ENCODE assay signal across 13 cellular contexts in the genomic region with DNA sequence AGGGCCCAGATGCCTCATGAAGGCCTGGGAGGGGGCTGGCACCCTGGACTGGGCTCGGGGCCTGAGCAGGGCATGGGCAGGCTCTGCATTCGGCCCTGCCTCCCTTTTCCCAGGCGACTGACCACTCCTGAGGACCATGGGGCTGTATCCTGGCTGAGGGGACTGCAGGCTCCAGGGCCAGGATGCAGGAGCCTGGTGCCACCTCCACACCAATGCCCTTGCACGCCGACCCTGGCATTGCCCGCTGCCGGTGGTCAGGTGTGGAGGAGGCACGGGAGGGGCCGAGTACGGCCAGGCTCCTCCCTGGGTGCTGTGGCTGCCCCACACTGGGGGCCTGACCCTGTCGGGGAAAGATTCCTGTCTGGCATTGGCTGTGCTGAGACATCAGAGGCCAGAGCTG.
DNase-seq lines count a peak whose midpoint lies in the region; ATAC-seq and TF ChIP-seq lines count a peak whose summit lies in the region.
"Had no signal": no experiment of that assay in that cellular context is flagged by ENCODE, and none has a peak within 500 bp of the region (broad histone marks: within the 10 kb centered on the region; RNA-seq: fewer than 3 reads in every experiment).

No MANE protein-coding gene starts in this region.

- H3K27ac ChIP-seq in BLaER1 treated with 17β-estradiol and CSF1 and Interleukin-3, amounts not matched to agents 10 nM and 100 nM, result no peak overlapping the region
- no peak overlapping the region for H3K27ac ChIP-seq in psoas muscle
- H3K27ac ChIP-seq: GM23248 had no signal

- intact Hi-C loops in Right ventricle myocardium superior (cut with DNase I), result no loop called here
- intact Hi-C loops in left ventricle myocardium superior (cut with micrococcal nuclease), result no loop called here
- intact Hi-C loops in psoas muscle (cut with DNase I), result no loop called here
- intact Hi-C loops in natural killer cell (cut with micrococcal nuclease), result no loop called here

- peaks cover 14% of the 10 kb centered on the region for H3K4me1 Mint-ChIP-seq in glutamatergic neuron (ENCODE audit: low read depth, unreplicated experiment)
- H3K4me1 Mint-ChIP-seq in natural killer cell, result no peaks in the 10 kb centered on the region

- H3K4me1 ChIP-seq in BLaER1 treated with 17β-estradiol and CSF1 and Interleukin-3, amounts not matched to agents 10 nM and 100 nM, result peaks cover 12 to 67% (median 51%) of the 10 kb centered on the region in 10 experiments; a peak in 19 of 20 replicates
- no peaks in the 10 kb centered on the region for H3K4me1 ChIP-seq in psoas muscle

- ATAC-seq in Right ventricle myocardium superior (ENCODE audit: poor library complexity) (no peak), left ventricle myocardium superior (no peak), psoas muscle (no peak), natural killer cell (no peak), HG03571 (IDR thresholded peaks at IDR 0.05; ENCODE audit: unreplicated experiment) (no peak)

- H4K20me1 ChIP-seq in BLaER1 treated with 17β-estradiol and CSF1 and Interleukin-3, amounts not matched to agents 10 nM and 100 nM, result peaks cover 0 to 8% (median 0%) of the 10 kb centered on the region in 11 experiments; a peak in 3 of 22 replicates

- peaks cover 0 to 12% (median 6%) of the 10 kb centered on the region in 11 experiments; a peak in 11 of 22 replicates for H3K9me3 ChIP-seq in BLaER1 treated with 17β-estradiol and CSF1 and Interleukin-3, amounts not matched to agents 10 nM and 100 nM (replicated peaks in 1 of 11)
- no peaks in the 10 kb centered on the region for H3K9me3 ChIP-seq in psoas muscle

- H3K4me3 Mint-ChIP-seq in glutamatergic neuron (ENCODE audit: unreplicated experiment) (no peak overlapping the region), natural killer cell (no peak overlapping the region)
- H3K4me3 Mint-ChIP-seq: CD4-positive, alpha-beta T cell had no signal

- no peaks in the 10 kb centered on the region for H3K36me3 Mint-ChIP-seq in glutamatergic neuron (ENCODE audit: unreplicated experiment)
- no peaks in the 10 kb centered on the region for H3K36me3 Mint-ChIP-seq in natural killer cell

- H3K36me3 ChIP-seq in BLaER1 treated with 17β-estradiol and CSF1 and Interleukin-3, amounts not matched to agents 10 nM and 100 nM, result no peaks in the 10 kb centered on the region
- H3K36me3 ChIP-seq in psoas muscle (ENCODE audit: insufficient read depth in 1 of 2, low read depth in 1 of 2), result no peaks in the 10 kb centered on the region

- DNase-seq in Right ventricle myocardium superior, result peak; percentile 19
- DNase-seq in left ventricle myocardium superior, result no peak
- DNase-seq in glutamatergic neuron, result peak; percentile 13
- peak; percentile 4 to 39 for DNase-seq in psoas muscle
- no peak for DNase-seq in natural killer cell
- DNase-seq: 8988T; AML-193; C1 segment of cervical spinal cord; CD4-positive, alpha-beta T cell; DMS79; GM23248 had no signal

- H3K27me3 Mint-ChIP-seq in glutamatergic neuron (ENCODE audit: unreplicated experiment) (peaks cover 7% of the 10 kb centered on the region), natural killer cell (ENCODE audit: low read depth in 2 of 2) (peaks cover 8 to 13% of the 10 kb centered on the region in 2 donors)

- H3K4me3 ChIP-seq in BLaER1 treated with 17β-estradiol and CSF1 and Interleukin-3, amounts not matched to agents 10 nM and 100 nM, result no peak overlapping the region
- no peak overlapping the region for H3K4me3 ChIP-seq in psoas muscle
- H3K4me3 ChIP-seq: GM23248 had no signal

- no peak for TF ChIP-seq CTCF in glutamatergic neuron (IDR thresholded peaks at IDR 0.05; ENCODE audit: partially characterized antibody, unreplicated experiment)
- TF ChIP-seq CTCF in psoas muscle (IDR thresholded peaks at IDR 0.05), result no peak
- TF ChIP-seq CTCF in natural killer cell (IDR thresholded peaks at IDR 0.05), result no peak

- 68 to 86% (median 86%) methylated on average over 10 to 11 of the region's 11 CpGs for WGBS in psoas muscle, 3 donors

- H3K27ac Mint-ChIP-seq in glutamatergic neuron (ENCODE audit: unreplicated experiment) (no peak overlapping the region), natural killer cell (no peak overlapping the region)
- H3K27ac Mint-ChIP-seq: CD4-positive, alpha-beta T cell had no signal

- H3K9ac ChIP-seq in BLaER1 treated with 17β-estradiol and CSF1 and Interleukin-3, amounts not matched to agents 10 nM and 100 nM, result peak overlapping the region in 1 of 11 experiments; percentile 11; a peak in 1 of 22 replicates
- H3K9ac ChIP-seq: GM23248 had no signal

- peaks cover 0 to 18% (median 0%) of the 10 kb centered on the region in 11 experiments; a peak in 2 of 22 replicates for H3K27me3 ChIP-seq in BLaER1 treated with 17β-estradiol and CSF1 and Interleukin-3, amounts not matched to agents 10 nM and 100 nM
- peaks cover 0 to 11% (median 7%) of the 10 kb centered on the region in 3 donors for H3K27me3 ChIP-seq in psoas muscle (ENCODE audit: insufficient read depth in 3 of 3, low read length in 2 of 3)

- H3K9me3 Mint-ChIP-seq in glutamatergic neuron (ENCODE audit: unreplicated experiment) (peaks cover 8% of the 10 kb centered on the region), natural killer cell (peaks cover 0 to 2% of the 10 kb centered on the region in 2 donors)
- H3K9me3 Mint-ChIP-seq: CD4-positive, alpha-beta T cell had no signal

- H3K4me2 ChIP-seq in BLaER1 treated with 17β-estradiol and CSF1 and Interleukin-3, amounts not matched to agents 10 nM and 100 nM, result peak overlapping the region in 9 of 11 experiments; percentile 26 to 86 (median 66); a peak in 18 of 22 replicates

Comparison
In these comparisons a context has a peak if more than half of its experiments do, and no peak if none do; other contexts are left out.
1. DNase-seq: peak in Right ventricle myocardium superior (single experiment), glutamatergic neuron (single experiment) and psoas muscle (2 of 2); none in left ventricle myocardium superior (single experiment) and natural killer cell (single experiment).